In the genomic region with DNA sequence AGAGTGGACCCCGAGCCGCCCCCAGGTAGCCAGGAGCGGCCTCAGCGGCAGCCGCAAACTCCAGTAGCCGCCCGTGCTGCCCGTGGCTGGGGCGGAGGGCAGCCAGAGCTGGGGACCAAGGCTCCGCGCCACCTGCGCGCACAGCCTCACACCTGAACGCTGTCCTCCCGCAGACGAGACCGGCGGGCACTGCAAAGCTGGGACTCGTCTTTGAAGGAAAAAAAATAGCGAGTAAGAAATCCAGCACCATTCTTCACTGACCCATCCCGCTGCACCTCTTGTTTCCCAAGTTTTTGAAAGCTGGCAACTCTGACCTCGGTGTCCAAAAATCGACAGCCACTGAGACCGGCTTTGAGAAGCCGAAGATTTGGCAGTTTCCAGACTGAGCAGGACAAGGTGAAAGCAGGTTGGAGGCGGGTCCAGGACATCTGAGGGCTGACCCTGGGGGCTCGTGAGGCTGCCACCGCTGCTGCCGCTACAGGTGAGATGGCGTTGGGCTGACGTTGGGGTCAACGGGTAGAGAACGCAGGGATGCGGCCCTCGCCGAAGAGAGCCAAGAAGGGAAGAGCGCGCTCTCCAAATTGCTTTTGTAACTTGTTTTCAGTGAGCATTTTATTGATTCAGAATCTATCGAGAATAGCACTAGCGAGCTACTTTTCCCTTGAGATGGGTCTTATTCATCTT, we compare ENCODE assay signal across 8 cellular contexts. TPM values are rescaled to one million over a fixed set of nuclear protein-coding genes. Genes with fewer than 3 reads are reported as not detected.
DNase-seq lines count a peak whose midpoint lies in the region; ATAC-seq and TF ChIP-seq lines count a peak whose summit lies in the region.

No MANE protein-coding gene starts in this region.

- peaks cover 13% of the 10 kb centered on the region for H3K4me1 ChIP-seq in cardiac muscle cell (ENCODE audit: low read depth)

- H3K4me3 ChIP-seq in AG09309 (ENCODE audit: control insufficient read depth, low read depth, low read length) (peak overlapping the region; percentile 40), cardiac muscle cell (peak overlapping the region; percentile 61)

- DNase-seq in AG09309 (ENCODE audit: low read depth), result no peak
- peak; percentile 74 for DNase-seq in activated CD8-positive, alpha-beta memory T cell treated with anti-CD3 and anti-CD28 coated beads, Interleukin-2, amount 50 U/mL, for 48 hours
- no peak for DNase-seq in cardiac muscle cell (ENCODE audit: low read depth in 1 of 2, low spot score in 1 of 2)
- peak; percentile 52 for DNase-seq in retina
- no peak for DNase-seq in NCI-H1417 treated with DMSO at 0.1 percent for 48 hours (lab: John Stamatoyannopoulos, UW)
- no peak for DNase-seq in kidney tubule cell (ENCODE audit: low spot score)

- no peak overlapping the region for H3K27ac ChIP-seq in cardiac muscle cell

- no peaks in the 10 kb centered on the region for H3K36me3 ChIP-seq in cardiac muscle cell

- TF ChIP-seq CTCF in AG09309 (IDR thresholded peaks at IDR 0.05; ENCODE audit: control insufficient read depth, insufficient read depth, low read depth, low read length, missing control alignments) (no peak), cardiac muscle cell (IDR thresholded peaks at IDR 0.05; ENCODE audit: low read depth, low read length) (no peak)

- H3K27me3 ChIP-seq in cardiac muscle cell, result peaks cover 69% of the 10 kb centered on the region

- no peaks in the 10 kb centered on the region for H3K9me3 ChIP-seq in cardiac muscle cell (ENCODE audit: low read depth)

- ATAC-seq in GM19351 (IDR thresholded peaks at IDR 0.05; ENCODE audit: unreplicated experiment) (peak; percentile 26), HG03439 (IDR thresholded peaks at IDR 0.05; ENCODE audit: unreplicated experiment) (peak; percentile 37)

RNA-seq across cellular contexts. Expression of a gene that starts 0.4 kb away (rescaled TPM):
- total RNA-seq in cardiac muscle cell, result 0.42 and 0.99 TPM in 2 replicates
- polyA plus RNA-seq in cardiac muscle cell, result 0.28 TPM in 1 of 2 replicates, not detected in the other

Comparison
In these comparisons a context has a peak if more than half of its experiments do, and no peak if none do; other contexts are left out.
1. DNase-seq: peak in activated CD8-positive, alpha-beta memory T cell treated with anti-CD3 and anti-CD28 coated beads, Interleukin-2, amount 50 U/mL, for 48 hours (single experiment) and retina (single experiment); none in AG09309 (single experiment), cardiac muscle cell (0 of 2), NCI-H1417 treated with DMSO at 0.1 percent for 48 hours (single experiment) and kidney tubule cell (single experiment).